Comparison of ENCODE assay signal across 14 cellular contexts in genomic region chr7:74372060-74372408, GRCh38.
A peak's percentile ranks its signal among the peaks of the same experiment; 100 is the strongest.
DNase-seq lines count a peak whose midpoint lies in the region; ATAC-seq and TF ChIP-seq lines count a peak whose summit lies in the region.
"Had no signal": no experiment of that assay in that cellular context is flagged by ENCODE, and none has a peak within 500 bp of the region (broad histone marks: within the 10 kb centered on the region; RNA-seq: fewer than 3 reads in every experiment).

No MANE protein-coding gene starts in this region.

- H3K9ac ChIP-seq in HCT116 (ENCODE audit: low read length), result no peak overlapping the region
- no peak overlapping the region for H3K9ac ChIP-seq in mammary epithelial cell (ENCODE audit: insufficient read depth, low read length)

- H3K36me3 ChIP-seq in HCT116 (ENCODE audit: control insufficient read depth in 1 of 2, insufficient read depth in 2 of 2, low read length in 2 of 2), result peaks cover 2 to 4% of the 10 kb centered on the region in 2 experiments; a peak in 2 of 4 replicates
- H3K36me3 ChIP-seq in mammary epithelial cell (ENCODE audit: insufficient read depth, low read length), result no peaks in the 10 kb centered on the region
- H3K36me3 ChIP-seq in sigmoid colon, result peaks cover 8 to 12% (median 11%) of the 10 kb centered on the region in 4 donors
- H3K36me3 ChIP-seq: MG63 had no signal

- TF ChIP-seq EP300 in sigmoid colon (IDR thresholded peaks at IDR 0.05), result no peak

- ATAC-seq in HCT116 (no peak), GM19351 (IDR thresholded peaks at IDR 0.05; ENCODE audit: unreplicated experiment) (no peak)
- ATAC-seq: activated T-cell treated with anti-CD3 and anti-CD28 coated beads, Interleukin-2, amount 50 U/mL, for 72 hours; CD8-positive, alpha-beta T cell; esophagus mucosa had no signal

- H3K4me2 ChIP-seq in HCT116 (ENCODE audit: low read length), result peak overlapping the region; percentile 63
- peak overlapping the region; percentile 13 for H3K4me2 ChIP-seq in mammary epithelial cell (ENCODE audit: insufficient read depth, low read depth, low read length)

- H4K20me1 ChIP-seq in HCT116 (ENCODE audit: insufficient read depth), result no peaks in the 10 kb centered on the region
- no peaks in the 10 kb centered on the region for H4K20me1 ChIP-seq in mammary epithelial cell (ENCODE audit: insufficient read depth, low read length)

- no peak for TF ChIP-seq RAD21 in HCT116 (IDR thresholded peaks at IDR 0.05; ENCODE audit: low read depth)

- H3K27me3 ChIP-seq in HCT116 (ENCODE audit: insufficient read depth, low read length) (no peaks in the 10 kb centered on the region), mammary epithelial cell (ENCODE audit: insufficient read depth, low read length) (no peaks in the 10 kb centered on the region), sigmoid colon (no peaks in the 10 kb centered on the region)
- H3K27me3 ChIP-seq: brain microvascular endothelial cell, MG63 had no signal

- TF ChIP-seq CTCF in HCT116 (IDR thresholded peaks at IDR 0.05 in 2 of 3, conservative IDR thresholded peaks at IDR 0.05 in 1 of 3; ENCODE audit: borderline replicate concordance in 1 of 3, insufficient read depth in 1 of 3, low read depth in 2 of 3, low read length in 2 of 3) (no peak), mammary epithelial cell (conservative IDR thresholded peaks at IDR 0.05 in 1 of 2, IDR thresholded peaks at IDR 0.05 in 1 of 2; ENCODE audit: extremely low read depth in 1 of 2, insufficient read depth in 1 of 2, low read depth in 1 of 2, low read length in 2 of 2) (no peak), sigmoid colon (IDR thresholded peaks at IDR 0.05) (no peak)

- H3K4me1 ChIP-seq in HCT116 (ENCODE audit: control insufficient read depth in 1 of 2, insufficient read depth in 2 of 2, low read length in 2 of 2) (peaks cover 14 to 16% of the 10 kb centered on the region in 2 experiments), mammary epithelial cell (ENCODE audit: insufficient read depth, low read length) (no peaks in the 10 kb centered on the region), sigmoid colon (peaks cover 0 to 34% (median 24%) of the 10 kb centered on the region in 4 donors)

- H3K4me3 ChIP-seq in HCT116 (replicated peaks in 1 of 2; ENCODE audit: low read depth in 1 of 2, low read length in 2 of 2) (no peak overlapping the region), mammary epithelial cell (replicated peaks in 1 of 3; ENCODE audit: insufficient read depth in 1 of 3, low read depth in 2 of 3, low read length in 3 of 3) (no peak overlapping the region), sigmoid colon (peak overlapping the region in 1 of 4 donors; percentile 28)
- H3K4me3 ChIP-seq: MG63 had no signal

- CTCF ChIA-PET in HCT116 (lab: Charles Lee), result interaction anchor here (0.6 to 0.8 kb wide), 2 partner anchors 96 to 166 kb away, joined by 3 read pairs; no protein-coding TSS in a partner anchor
- CTCF ChIA-PET in mammary epithelial cell (lab: Charles Lee; ENCODE audit: low non-redundant PET), result no interaction called here

- BruUV-seq in HCT116 (replicated peaks; lab: Mats Ljungman, UMichigan) (no TSS peak), mammary epithelial cell (replicated peaks; lab: Mats Ljungman, UMichigan) (no TSS peak)

- H2AFZ ChIP-seq in HCT116 (ENCODE audit: low read depth, low read length, poor library complexity, severe bottlenecking), result no peak overlapping the region
- H2AFZ ChIP-seq in mammary epithelial cell (ENCODE audit: low read depth, low read length), result no peak overlapping the region

- TF ChIP-seq POLR2A in HCT116 (IDR thresholded peaks at IDR 0.05; ENCODE audit: borderline replicate concordance, extremely low read depth, insufficient read depth, insufficient read length) (no peak), sigmoid colon (IDR thresholded peaks at IDR 0.05) (no peak)

- in situ Hi-C loops in mammary epithelial cell (cut with MboI; ENCODE audit: low sequenced_read_pairs in 2 of 2), result no loop called here

- POLR2A ChIA-PET in HCT116 (lab: Charles Lee), result interaction anchor here (0.6 to 0.8 kb wide), 3 partner anchors 9 to 84 kb away, joined by 3 read pairs; no protein-coding TSS in a partner anchor

- H3K9me2 ChIP-seq in HCT116 (ENCODE audit: insufficient read depth), result no peaks in the 10 kb centered on the region

- intact Hi-C loops in HCT116 (cut with micrococcal nuclease) (no loop called here), mammary epithelial cell (cut with micrococcal nuclease) (no loop called here), sigmoid colon (cut with DNase I) (loop anchor here (5.0 kb wide), 2 partner anchors 80 to 120 kb away; partner anchors contain the start of gene RFC2), posterior vena cava (cut with DNase I) (no loop called here)

- RAD21 ChIA-PET in HCT116 (lab: Charles Lee; ENCODE audit: low non-redundant PET in 1 of 2, low total read pairs in 2 of 2, uncharacterized antibody in 2 of 2, unreplicated experiment in 2 of 2), result interaction anchor here in 1 of 2 experiments (0.6 kb wide), 1 partner anchor 72 kb away, joined by 4 read pairs; no protein-coding TSS in a partner anchor

- H3K9me3 ChIP-seq in HCT116 (ENCODE audit: control insufficient read depth in 1 of 2, insufficient read depth in 1 of 2, low read depth in 1 of 2, low read length in 2 of 2) (no peaks in the 10 kb centered on the region), mammary epithelial cell (replicated peaks; ENCODE audit: insufficient read depth, low read length) (no peaks in the 10 kb centered on the region), sigmoid colon (no peaks in the 10 kb centered on the region)
- H3K9me3 ChIP-seq: MG63 had no signal

- no peak overlapping the region; the same call in 1 of the 2 replicates for H3K27ac ChIP-seq in HCT116 (ENCODE audit: low read depth, low read length)
- H3K27ac ChIP-seq in mammary epithelial cell (ENCODE audit: insufficient read depth, low read depth, low read length), result no peak overlapping the region
- peak overlapping the region; percentile 36 to 82 (median 80) for H3K27ac ChIP-seq in sigmoid colon
- H3K27ac ChIP-seq: brain microvascular endothelial cell had no signal

- H3K79me2 ChIP-seq in HCT116 (ENCODE audit: insufficient read depth, low read length), result no peaks in the 10 kb centered on the region
- no peaks in the 10 kb centered on the region for H3K79me2 ChIP-seq in mammary epithelial cell (ENCODE audit: insufficient read depth, low read length)

- 100% methylated on average over 1 of the region's 8 CpGs for WGBS in mammary epithelial cell (ENCODE audit: low coverage, missing lambda C conversion rate)
- WGBS in sigmoid colon, 2 donors, result 50 to 62% methylated on average over 8 of the region's 8 CpGs

- DNase-seq in HCT116 (ENCODE audit: low read depth, low spot score), result no peak
- no peak for DNase-seq in mammary epithelial cell
- peak; percentile 77 for DNase-seq in inferior parietal cortex (ENCODE audit: extremely low spot score)
- no peak for DNase-seq in sigmoid colon
- DNase-seq in stimulated activated CD4-positive, alpha-beta T cell treated with anti-CD3 and anti-CD28 coated beads, Interleukin-15, amount 100 ng/mL, for 24 hours, result no peak
- DNase-seq in NCI-H187 (lab: John Stamatoyannopoulos, UW), result no peak
- DNase-seq in posterior vena cava (ENCODE audit: low spot score), result no peak
- DNase-seq: activated T-cell treated with anti-CD3 and anti-CD28 coated beads, Interleukin-2, amount 50 U/mL, for 72 hours; brain microvascular endothelial cell; CD8-positive, alpha-beta T cell; MG63; NCI-H446 treated with DMSO at 0.1 percent for 48 hours had no signal

- dilution Hi-C loops in mammary epithelial cell (cut with HindIII; ENCODE audit: low sequenced_read_pairs), result loop anchor here (5.0 kb wide), 1 partner anchor 95 kb away; no protein-coding TSS in a partner anchor

TF ChIP-seq in HCT116, 20 proteins besides CTCF, POLR2A, EP300 and RAD21 (continues in another document):
- TF ChIP-seq CEBPB (IDR thresholded peaks at IDR 0.05; ENCODE audit: low read depth), result no peak
- TF ChIP-seq, protein P1, sequence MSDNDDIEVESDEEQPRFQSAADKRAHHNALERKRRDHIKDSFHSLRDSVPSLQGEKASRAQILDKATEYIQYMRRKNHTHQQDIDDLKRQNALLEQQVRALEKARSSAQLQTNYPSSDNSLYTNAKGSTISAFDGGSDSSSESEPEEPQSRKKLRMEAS (IDR thresholded peaks at IDR 0.05), result no peak
- TF ChIP-seq SRF (IDR thresholded peaks at IDR 0.05; ENCODE audit: low read depth), result no peak
- no peak for TF ChIP-seq POLR2AphosphoS5 (IDR thresholded peaks at IDR 0.05; ENCODE audit: low read depth, low read length)
- no peak for TF ChIP-seq TCF7L2 (IDR thresholded peaks at IDR 0.05; ENCODE audit: borderline replicate concordance, extremely low read depth, insufficient read depth, insufficient read length)
- TF ChIP-seq CBX3 (IDR thresholded peaks at IDR 0.05; ENCODE audit: low read depth), result no peak
- TF ChIP-seq, protein P2, sequence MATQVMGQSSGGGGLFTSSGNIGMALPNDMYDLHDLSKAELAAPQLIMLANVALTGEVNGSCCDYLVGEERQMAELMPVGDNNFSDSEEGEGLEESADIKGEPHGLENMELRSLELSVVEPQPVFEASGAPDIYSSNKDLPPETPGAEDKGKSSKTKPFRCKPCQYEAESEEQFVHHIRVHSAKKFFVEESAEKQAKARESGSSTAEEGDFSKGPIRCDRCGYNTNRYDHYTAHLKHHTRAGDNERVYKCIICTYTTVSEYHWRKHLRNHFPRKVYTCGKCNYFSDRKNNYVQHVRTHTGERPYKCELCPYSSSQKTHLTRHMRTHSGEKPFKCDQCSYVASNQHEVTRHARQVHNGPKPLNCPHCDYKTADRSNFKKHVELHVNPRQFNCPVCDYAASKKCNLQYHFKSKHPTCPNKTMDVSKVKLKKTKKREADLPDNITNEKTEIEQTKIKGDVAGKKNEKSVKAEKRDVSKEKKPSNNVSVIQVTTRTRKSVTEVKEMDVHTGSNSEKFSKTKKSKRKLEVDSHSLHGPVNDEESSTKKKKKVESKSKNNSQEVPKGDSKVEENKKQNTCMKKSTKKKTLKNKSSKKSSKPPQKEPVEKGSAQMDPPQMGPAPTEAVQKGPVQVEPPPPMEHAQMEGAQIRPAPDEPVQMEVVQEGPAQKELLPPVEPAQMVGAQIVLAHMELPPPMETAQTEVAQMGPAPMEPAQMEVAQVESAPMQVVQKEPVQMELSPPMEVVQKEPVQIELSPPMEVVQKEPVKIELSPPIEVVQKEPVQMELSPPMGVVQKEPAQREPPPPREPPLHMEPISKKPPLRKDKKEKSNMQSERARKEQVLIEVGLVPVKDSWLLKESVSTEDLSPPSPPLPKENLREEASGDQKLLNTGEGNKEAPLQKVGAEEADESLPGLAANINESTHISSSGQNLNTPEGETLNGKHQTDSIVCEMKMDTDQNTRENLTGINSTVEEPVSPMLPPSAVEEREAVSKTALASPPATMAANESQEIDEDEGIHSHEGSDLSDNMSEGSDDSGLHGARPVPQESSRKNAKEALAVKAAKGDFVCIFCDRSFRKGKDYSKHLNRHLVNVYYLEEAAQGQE (IDR thresholded peaks at IDR 0.05; ENCODE audit: low read depth), result no peak
- TF ChIP-seq, protein P3, sequence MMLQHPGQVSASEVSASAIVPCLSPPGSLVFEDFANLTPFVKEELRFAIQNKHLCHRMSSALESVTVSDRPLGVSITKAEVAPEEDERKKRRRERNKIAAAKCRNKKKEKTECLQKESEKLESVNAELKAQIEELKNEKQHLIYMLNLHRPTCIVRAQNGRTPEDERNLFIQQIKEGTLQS (IDR thresholded peaks at IDR 0.05), result no peak
- TF ChIP-seq EGR1 (IDR thresholded peaks at IDR 0.05; ENCODE audit: low read depth), result no peak

Comparison
In these comparisons a context has a peak if more than half of its experiments do, and no peak if none do; other contexts are left out.
1. H3K27ac ChIP-seq: peak in sigmoid colon (4 of 4); none in HCT116 (single experiment) and mammary epithelial cell (single experiment).